22 cellular contexts compared by ENCODE assay signal in genomic region chr12:126219654-126220279, GRCh38.
"Had no signal": no experiment of that assay in that cellular context is flagged by ENCODE, and none has a peak within 500 bp of the region (broad histone marks: within the 10 kb centered on the region; RNA-seq: fewer than 3 reads in every experiment).

No MANE protein-coding gene starts in this region.

- H3K36me3 ChIP-seq: cardiac muscle cell, right atrium auricular region, tibial artery had no signal

- H3K27ac ChIP-seq: body of pancreas, cardiac muscle cell, epithelial cell of prostate, right atrium auricular region, tibial artery had no signal

- DNase-seq: activated B cell treated with CpG ODN at 0.5 μM for 24 hours; activated CD4-positive, alpha-beta T cell treated with anti-CD3 and anti-CD28 coated beads for 36 hours; activated CD4-positive, alpha-beta T cell treated with anti-CD3 and anti-CD28 coated beads, Interleukin-2, amount 50 U/mL, for 4 hours; activated CD8-positive, alpha-beta memory T cell treated with anti-CD3 and anti-CD28 coated beads for 24 hours; activated CD8-positive, alpha-beta memory T cell treated with anti-CD3 and anti-CD28 coated beads, Interleukin-2, amount 50 U/mL, for 4 hours; activated naive CD4-positive, alpha-beta T cell treated with anti-CD3 and anti-CD28 coated beads for 36 hours; activated naive CD8-positive, alpha-beta T cell treated with anti-CD3 and anti-CD28 coated beads, Interleukin-2, amount 10 ng/mL, durations not matched to agents 7 days and 5 days; activated T-cell treated with anti-CD3 and anti-CD28 coated beads, Interleukin-2, amount 50 U/mL, for 48 hours; amygdala; cortex of kidney; hippocampal formation; left cardiac atrium; mucosa of descending colon; naive B cell; stimulated activated CD4-positive, alpha-beta T cell treated with anti-CD3 and anti-CD28 coated beads, Interleukin-1b, Interleukin-23, amount 100 ng/mL, for 48 hours; substantia nigra; T1000; tibial artery had no signal

- H3K9me3 ChIP-seq: body of pancreas, right atrium auricular region, tibial artery had no signal

- H3K27me3 ChIP-seq: body of pancreas, right atrium auricular region, tibial artery had no signal

- H3K4me3 ChIP-seq: body of pancreas, cardiac muscle cell, mucosa of descending colon, right atrium auricular region, tibial artery had no signal

- H3K4me1 ChIP-seq: right atrium auricular region, tibial artery had no signal
